ENCODE assay signal across 8 cellular contexts in genomic region chr2:147843864-147844690, GRCh38. TPM values are rescaled to one million over a fixed set of nuclear protein-coding genes. Genes with fewer than 3 reads are reported as not detected.
DNase-seq lines count a peak whose midpoint lies in the region; ATAC-seq and TF ChIP-seq lines count a peak whose summit lies in the region.

No MANE protein-coding gene starts in this region.

- peaks cover 44% of the 10 kb centered on the region for H3K79me2 ChIP-seq in hepatocyte

- H2AFZ ChIP-seq in hepatocyte, result peak overlapping the region; percentile 95

- H3K4me1 ChIP-seq in hepatocyte (ENCODE audit: insufficient read depth) (peaks cover 19% of the 10 kb centered on the region), rectal smooth muscle tissue (ENCODE audit: control insufficient read depth, insufficient read depth, low read length) (peaks cover 12% of the 10 kb centered on the region), uterus (peaks cover 0 to 4% of the 10 kb centered on the region in 2 donors)

- H3K9me3 ChIP-seq in hepatocyte (ENCODE audit: low read depth), result no peaks in the 10 kb centered on the region
- no peaks in the 10 kb centered on the region for H3K9me3 ChIP-seq in uterus

- no peaks in the 10 kb centered on the region for H3K27me3 ChIP-seq in hepatocyte
- H3K27me3 ChIP-seq in rectal smooth muscle tissue (ENCODE audit: control insufficient read depth, insufficient read depth, low read length), result no peaks in the 10 kb centered on the region
- H3K27me3 ChIP-seq in uterus, result no peaks in the 10 kb centered on the region

- no peaks in the 10 kb centered on the region for H3K36me3 ChIP-seq in hepatocyte (replicated peaks; ENCODE audit: insufficient read depth, low read depth)
- no peaks in the 10 kb centered on the region for H3K36me3 ChIP-seq in rectal smooth muscle tissue (ENCODE audit: control insufficient read depth, insufficient read depth, low read length)
- H3K36me3 ChIP-seq in uterus, result no peaks in the 10 kb centered on the region

- in situ Hi-C loops in astrocyte of the cerebellum (cut with HindIII; ENCODE audit: low sequenced_read_pairs), result no loop called here

- peak; percentile 86 for ATAC-seq in GM18505 (IDR thresholded peaks at IDR 0.05; ENCODE audit: unreplicated experiment)
- ATAC-seq in HG02885 (IDR thresholded peaks at IDR 0.05; ENCODE audit: poor library complexity, unreplicated experiment), result peak; percentile 84

- peak overlapping the region; percentile 91 for H3K4me2 ChIP-seq in hepatocyte

- no peaks in the 10 kb centered on the region for H3K9me2 ChIP-seq in hepatocyte (replicated peaks; ENCODE audit: insufficient read depth)

- H3K9ac ChIP-seq in rectal smooth muscle tissue (ENCODE audit: low read length), result peak overlapping the region; percentile 74

- intact Hi-C loops in uterus (cut with DNase I; ENCODE audit: low total_unique reads), result no loop called here

- peak; percentile 62 for DNase-seq in NCI-H1694 (lab: John Stamatoyannopoulos, UW)
- peak; percentile 83 for DNase-seq in T1000 (lab: John Stamatoyannopoulos, UW)
- DNase-seq in astrocyte of the cerebellum (ENCODE audit: low read depth), result peak; percentile 76
- DNase-seq in hepatocyte (ENCODE audit: low spot score), result peak; percentile 97
- peak; percentile 91 to 93 for DNase-seq in uterus

- peaks cover 29% of the 10 kb centered on the region for H4K20me1 ChIP-seq in hepatocyte (ENCODE audit: insufficient read depth, poor library complexity, severe bottlenecking)

- TF ChIP-seq POLR2A in GM18505 (IDR thresholded peaks at IDR 0.05; ENCODE audit: borderline replicate concordance, extremely low read depth, insufficient read depth, insufficient read length) (peak; percentile 13), uterus (IDR thresholded peaks at IDR 0.05) (peak; percentile 36 to 83)

- peak; percentile 32 for TF ChIP-seq CTCF in astrocyte of the cerebellum (IDR thresholded peaks at IDR 0.05; ENCODE audit: low read depth, low read length, missing control alignments)
- peak; percentile 63 for TF ChIP-seq CTCF in hepatocyte (IDR thresholded peaks at IDR 0.05; ENCODE audit: poor library complexity)
- TF ChIP-seq CTCF in uterus (IDR thresholded peaks at IDR 0.05), result peak; percentile 24 to 51 (median 32)

- H3K27ac ChIP-seq in hepatocyte (peak overlapping the region; percentile 100), rectal smooth muscle tissue (ENCODE audit: low read depth, low read length) (peak overlapping the region; percentile 95), uterus (peak overlapping the region; percentile 98 to 99)

- 2% methylated on average over 60 of the region's 113 CpGs for WGBS in hepatocyte (ENCODE audit: low lambda C conversion rate, missing lambda C conversion rate)

- H3K4me3 ChIP-seq in astrocyte of the cerebellum (ENCODE audit: low read depth, low read length) (peak overlapping the region; percentile 74), hepatocyte (peak overlapping the region; percentile 94), rectal smooth muscle tissue (ENCODE audit: low read length) (peak overlapping the region; percentile 92), uterus (peak overlapping the region; percentile 71 to 91)

RNA-seq across cellular contexts. Expression of gene ACVR2A, which starts 0.8 kb away (rescaled TPM):
- 37.3 and 43.0 TPM in 2 replicates for total RNA-seq in hepatocyte
- 20.9 and 21.9 TPM in 2 replicates for polyA plus RNA-seq in hepatocyte
- 10 to 100 TPM; 35.0 to 67.5 (median 56.2) TPM for total RNA-seq in uterus

Comparison
In these comparisons a context has a peak if more than half of its experiments do, and no peak if none do; other contexts are left out.
1. Peak in every context shown above with its lines: DNase-seq, ATAC-seq, H3K4me3 ChIP-seq and H3K27ac ChIP-seq.